ENCODE assay signal across 8 cellular contexts in genomic region chr6:44062771-44063560, GRCh38.
DNase-seq lines count a peak whose midpoint lies in the region; ATAC-seq and TF ChIP-seq lines count a peak whose summit lies in the region.
"Had no signal": no experiment of that assay in that cellular context is flagged by ENCODE, and none has a peak within 500 bp of the region (broad histone marks: within the 10 kb centered on the region; RNA-seq: fewer than 3 reads in every experiment).

No MANE protein-coding gene starts in this region.

- no peak overlapping the region for H2AFZ ChIP-seq in HCT116 (ENCODE audit: low read depth, low read length, poor library complexity, severe bottlenecking)

- no peak overlapping the region for H3K27ac ChIP-seq in HCT116 (ENCODE audit: low read depth, low read length)
- H3K27ac ChIP-seq: SK-N-MC had no signal

- no peak overlapping the region for H3K4me3 ChIP-seq in HCT116 (replicated peaks in 1 of 2; ENCODE audit: low read depth in 1 of 2, low read length in 2 of 2)
- H3K4me3 ChIP-seq: SK-N-MC had no signal

- peaks cover 17% of the 10 kb centered on the region for H3K4me1 Mint-ChIP-seq in activated CD8-positive, alpha-beta T cell treated with anti-CD3 and anti-CD28 coated beads for 36 hours (ENCODE audit: low read depth)
- H3K4me1 Mint-ChIP-seq in naive thymus-derived CD8-positive, alpha-beta T cell = peaks cover 0 to 9% (median 1%) of the 10 kb centered on the region in 4 donors

- RAD21 ChIA-PET in HCT116 (lab: Charles Lee; ENCODE audit: low non-redundant PET in 1 of 2, low total read pairs in 2 of 2, uncharacterized antibody in 2 of 2, unreplicated experiment in 2 of 2) = interaction anchor here (0.7 to 1.2 kb wide), 2 partner anchors 16 to 52 kb away, joined by 3 read pairs; no protein-coding TSS in a partner anchor

- H3K27me3 Mint-ChIP-seq in activated CD8-positive, alpha-beta T cell treated with anti-CD3 and anti-CD28 coated beads for 36 hours = peaks cover 2% of the 10 kb centered on the region
- peaks cover 0 to 18% (median 5%) of the 10 kb centered on the region in 5 donors for H3K27me3 Mint-ChIP-seq in naive thymus-derived CD8-positive, alpha-beta T cell

- no peaks in the 10 kb centered on the region for H4K20me1 ChIP-seq in HCT116 (ENCODE audit: insufficient read depth)

- TF ChIP-seq RAD21 in HCT116 (IDR thresholded peaks at IDR 0.05; ENCODE audit: low read depth) = no peak

- POLR2A ChIA-PET in HCT116 (lab: Charles Lee) = interaction anchor here (0.6 to 2.1 kb wide), 6 partner anchors 16 to 434 kb away, joined by 3 to 9 read pairs (median 4); partner anchors contain the start of genes GTPBP2 and VEGFA
- POLR2A ChIA-PET in activated CD8-positive, alpha-beta T cell treated with anti-CD3 and anti-CD28 coated beads for 36 hours (lab: Charles Lee) = no interaction called here
- POLR2A ChIA-PET in naive thymus-derived CD8-positive, alpha-beta T cell (lab: Charles Lee) = no interaction called here

- no peak for TF ChIP-seq POLR2A in HCT116 (IDR thresholded peaks at IDR 0.05; ENCODE audit: borderline replicate concordance, extremely low read depth, insufficient read depth, insufficient read length)

- intact Hi-C loops in HCT116 (cut with micrococcal nuclease) (no loop called here), head of caudate nucleus (cut with DNase I) (no loop called here)
- intact Hi-C loops in activated CD8-positive, alpha-beta T cell treated with anti-CD3 and anti-CD28 coated beads for 36 hours (cut with micrococcal nuclease) = no loop called here

- H3K9me3 Mint-ChIP-seq in activated CD8-positive, alpha-beta T cell treated with anti-CD3 and anti-CD28 coated beads for 36 hours = no peaks in the 10 kb centered on the region
- H3K9me3 Mint-ChIP-seq in naive thymus-derived CD8-positive, alpha-beta T cell = peaks cover 0 to 11% (median 0%) of the 10 kb centered on the region in 9 donors

- no peaks in the 10 kb centered on the region for H3K27me3 ChIP-seq in HCT116 (ENCODE audit: insufficient read depth, low read length)

- no peak for DNase-seq in HCT116 (ENCODE audit: low read depth, low spot score)
- DNase-seq in activated CD8-positive, alpha-beta T cell treated with anti-CD3 and anti-CD28 coated beads for 36 hours = peak; percentile 75
- DNase-seq in head of caudate nucleus = peak in 37 of 42 donors; percentile 20 to 84 (median 61)
- DNase-seq in stimulated activated CD8-positive, alpha-beta memory T cell treated with anti-CD3 and anti-CD28 coated beads, Interleukin-4, amount 100 ng/mL, for 48 hours = peak; percentile 76
- DNase-seq in 8988T = no peak
- DNase-seq in naive thymus-derived CD8-positive, alpha-beta T cell = no peak

- H3K4me3 Mint-ChIP-seq in activated CD8-positive, alpha-beta T cell treated with anti-CD3 and anti-CD28 coated beads for 36 hours = no peak overlapping the region
- H3K4me3 Mint-ChIP-seq in naive thymus-derived CD8-positive, alpha-beta T cell = no peak overlapping the region

- peak in 2 of 3 experiments; percentile 90; a peak in 4 of 6 replicates for TF ChIP-seq CTCF in HCT116 (IDR thresholded peaks at IDR 0.05 in 2 of 3, conservative IDR thresholded peaks at IDR 0.05 in 1 of 3; ENCODE audit: borderline replicate concordance in 1 of 3, insufficient read depth in 1 of 3, low read depth in 2 of 3, low read length in 2 of 3)
- TF ChIP-seq CTCF in activated CD8-positive, alpha-beta T cell treated with anti-CD3 and anti-CD28 coated beads for 36 hours (IDR thresholded peaks at IDR 0.05) = peak; percentile 69

- H3K36me3 ChIP-seq in HCT116 (ENCODE audit: control insufficient read depth in 1 of 2, insufficient read depth in 2 of 2, low read length in 2 of 2) = no peaks in the 10 kb centered on the region

- CTCF ChIA-PET in HCT116 (lab: Charles Lee) = interaction anchor here (0.5 to 3.3 kb wide), 24 partner anchors 8 to 434 kb away, joined by 3 to 23 read pairs (median 4); partner anchors contain the start of genes GTPBP2 and VEGFA
- CTCF ChIA-PET in activated CD8-positive, alpha-beta T cell treated with anti-CD3 and anti-CD28 coated beads for 36 hours (lab: Charles Lee) = interaction anchor here (0.6 to 9.1 kb wide), 19 partner anchors 10 to 352 kb away, joined by 3 to 59 read pairs (median 4); partner anchors contain the start of gene VEGFA

- peak; percentile 69 for ATAC-seq in HCT116
- ATAC-seq in activated CD8-positive, alpha-beta T cell treated with anti-CD3 and anti-CD28 coated beads for 36 hours = peak; percentile 49
- ATAC-seq in GM18511 (IDR thresholded peaks at IDR 0.05; ENCODE audit: unreplicated experiment) = no peak
- ATAC-seq in naive thymus-derived CD8-positive, alpha-beta T cell = no peak

- H3K9ac ChIP-seq in HCT116 (ENCODE audit: low read length) = no peak overlapping the region

- H3K9me3 ChIP-seq in HCT116 (ENCODE audit: control insufficient read depth in 1 of 2, insufficient read depth in 1 of 2, low read depth in 1 of 2, low read length in 2 of 2) = peaks cover 0 to 8% of the 10 kb centered on the region in 2 experiments; a peak in 1 of 4 replicates

- H3K36me3 Mint-ChIP-seq in activated CD8-positive, alpha-beta T cell treated with anti-CD3 and anti-CD28 coated beads for 36 hours (ENCODE audit: low read depth) = no peaks in the 10 kb centered on the region
- H3K36me3 Mint-ChIP-seq in naive thymus-derived CD8-positive, alpha-beta T cell = no peaks in the 10 kb centered on the region

- no peaks in the 10 kb centered on the region for H3K79me2 ChIP-seq in HCT116 (ENCODE audit: insufficient read depth, low read length)

- H3K4me2 ChIP-seq in HCT116 (ENCODE audit: low read length) = no peak overlapping the region

- no peaks in the 10 kb centered on the region for H3K9me2 ChIP-seq in HCT116 (ENCODE audit: insufficient read depth)

- H3K4me1 ChIP-seq in HCT116 (ENCODE audit: control insufficient read depth in 1 of 2, insufficient read depth in 2 of 2, low read length in 2 of 2) = peaks cover 13 to 47% of the 10 kb centered on the region in 2 experiments

- BruUV-seq in HCT116 (replicated peaks; lab: Mats Ljungman, UMichigan) = no TSS peak

- no peak overlapping the region for H3K27ac Mint-ChIP-seq in activated CD8-positive, alpha-beta T cell treated with anti-CD3 and anti-CD28 coated beads for 36 hours
- H3K27ac Mint-ChIP-seq in naive thymus-derived CD8-positive, alpha-beta T cell = peak overlapping the region in 1 of 10 donors; percentile 71

TF ChIP-seq in HCT116, 20 proteins besides CTCF, POLR2A, EP300 and RAD21:
- no peak for TF ChIP-seq ELF1 (IDR thresholded peaks at IDR 0.05; ENCODE audit: borderline replicate concordance, low read depth)
- peak; percentile 57 for TF ChIP-seq YY1 (IDR thresholded peaks at IDR 0.05; ENCODE audit: extremely low read depth, insufficient replicate concordance, low read depth, low read length)
- peak; percentile 20; the same call in 1 of the 2 replicates for TF ChIP-seq ZFX (IDR thresholded peaks at IDR 0.05)

Comparison
In these comparisons a context has a peak if more than half of its experiments do, and no peak if none do; other contexts are left out.
1. ATAC-seq: peak in HCT116 (single experiment) and activated CD8-positive, alpha-beta T cell treated with anti-CD3 and anti-CD28 coated beads for 36 hours (single experiment); none in GM18511 (single experiment) and naive thymus-derived CD8-positive, alpha-beta T cell (0 of 2).
2. DNase-seq: peak in activated CD8-positive, alpha-beta T cell treated with anti-CD3 and anti-CD28 coated beads for 36 hours (single experiment), head of caudate nucleus (37 of 42) and stimulated activated CD8-positive, alpha-beta memory T cell treated with anti-CD3 and anti-CD28 coated beads, Interleukin-4, amount 100 ng/mL, for 48 hours (single experiment); none in HCT116 (single experiment), 8988T (single experiment) and naive thymus-derived CD8-positive, alpha-beta T cell (0 of 10).